8 cellular contexts compared by ENCODE assay signal in genomic region chr17:19648475-19649406, GRCh38. TPM values are rescaled to one million over a fixed set of nuclear protein-coding genes. Genes with fewer than 3 reads are reported as not detected.
A peak's percentile ranks its signal among the peaks of the same experiment; 100 is the strongest.
DNase-seq lines count a peak whose midpoint lies in the region; ATAC-seq, FAIRE-seq and TF ChIP-seq lines count a peak whose summit lies in the region.

TSS of gene ALDH3A2 (plus strand) at chr17:19648751. CDS start at chr17:19648972, 221 bp downstream.

- ATAC-seq in GM18508 (IDR thresholded peaks at IDR 0.05; ENCODE audit: insufficient read depth, unreplicated experiment) (peak; percentile 64), HG02973 (IDR thresholded peaks at IDR 0.05; ENCODE audit: unreplicated experiment) (peak; percentile 91), right cardiac atrium (peak; percentile 100)

- no peaks in the 10 kb centered on the region for H4K20me1 ChIP-seq in astrocyte (ENCODE audit: insufficient read depth, low read length)

- no peaks in the 10 kb centered on the region for H3K9me3 Mint-ChIP-seq in astrocyte (ENCODE audit: unreplicated experiment)

- H3K9ac ChIP-seq in astrocyte (ENCODE audit: low read length): peak within 1 kb of the TSS; percentile 84

- no peaks in the 10 kb centered on the region for H3K9me3 ChIP-seq in astrocyte (ENCODE audit: insufficient read depth, low read depth, low read length)
- no peaks in the 10 kb centered on the region for H3K9me3 ChIP-seq in right cardiac atrium (ENCODE audit: control insufficient read depth, low read length)
- H3K9me3 ChIP-seq in vagina: no peaks in the 10 kb centered on the region

- H3K27me3 ChIP-seq in astrocyte (ENCODE audit: insufficient read depth, low read length) (no peaks in the 10 kb centered on the region), right cardiac atrium (ENCODE audit: control insufficient read depth, insufficient read depth) (no peaks in the 10 kb centered on the region), vagina (no peaks in the 10 kb centered on the region)

- H3K27me3 Mint-ChIP-seq in astrocyte (ENCODE audit: low read depth, unreplicated experiment): no peaks in the 10 kb centered on the region

- WGBS in right cardiac atrium: under 1% methylated on average over 73 of the region's 73 CpGs

- FAIRE-seq in astrocyte (lab: Jason Lieb, UNC): no peak

- H3K4me2 ChIP-seq in astrocyte (ENCODE audit: low read length): peak within 1 kb of the TSS; percentile 99

- peaks cover 21% of the 10 kb centered on the region for H3K4me1 ChIP-seq in astrocyte (ENCODE audit: insufficient read depth, low read length)
- peaks cover 7% of the 10 kb centered on the region for H3K4me1 ChIP-seq in right cardiac atrium (ENCODE audit: control insufficient read depth, insufficient read depth, low read length)
- H3K4me1 ChIP-seq in vagina: peaks cover 61% of the 10 kb centered on the region

- DNase-seq in NCI-H2029 (lab: John Stamatoyannopoulos, UW): peak; percentile 67
- DNase-seq in T-helper 9 cell: peak; percentile 90
- DNase-seq in astrocyte (ENCODE audit: low read depth): peak; percentile 81
- peak; percentile 98 to 99 (median 99) for DNase-seq in right cardiac atrium
- DNase-seq in putamen (ENCODE audit: low spot score): peak; percentile 98
- peak in 1 of 2 donors; percentile 97 for DNase-seq in vagina (ENCODE audit: extremely low spot score in 2 of 2)

- H3K79me2 ChIP-seq in astrocyte (ENCODE audit: insufficient read depth, low read length): no peaks in the 10 kb centered on the region

- peak within 1 kb of the TSS; percentile 99 for H2AFZ ChIP-seq in astrocyte (ENCODE audit: low read depth, low read length)

- peaks cover 23% of the 10 kb centered on the region for H3K4me1 Mint-ChIP-seq in astrocyte (ENCODE audit: low read depth, unreplicated experiment)

- H3K27ac ChIP-seq in astrocyte (ENCODE audit: low read depth, low read length): peak within 1 kb of the TSS; percentile 80
- H3K27ac ChIP-seq in right cardiac atrium (ENCODE audit: low read length): peak within 1 kb of the TSS; percentile 96
- H3K27ac ChIP-seq in vagina: peak within 1 kb of the TSS; percentile 92

- H3K36me3 Mint-ChIP-seq in astrocyte (ENCODE audit: low read depth, unreplicated experiment): peaks cover 6% of the 10 kb centered on the region

- H3K4me3 ChIP-seq in astrocyte (ENCODE audit: insufficient read depth, low read depth, low read length): peak within 1 kb of the TSS; percentile 82
- peak within 1 kb of the TSS; percentile 77 for H3K4me3 ChIP-seq in right cardiac atrium (ENCODE audit: low read length)
- H3K4me3 ChIP-seq in vagina: peak within 1 kb of the TSS; percentile 74 to 90

- intact Hi-C loops in right cardiac atrium (cut with DNase I): loop anchor here in 2 of 4 donors (10.0 kb wide), 1 partner anchor 134 kb away; no protein-coding TSS in a partner anchor
- intact Hi-C loops in vagina (cut with DNase I): loop anchor here (10.0 kb wide), 1 partner anchor 134 kb away; no protein-coding TSS in a partner anchor

- TF ChIP-seq POLR2A in vagina (IDR thresholded peaks at IDR 0.05): peak in 1 of 2 donors; percentile 84

- no peak for TF ChIP-seq CTCF in astrocyte (IDR thresholded peaks at IDR 0.05; ENCODE audit: insufficient read depth, low read depth, low read length)
- TF ChIP-seq CTCF in vagina (IDR thresholded peaks at IDR 0.05): peak in 1 of 3 experiments; percentile 7

- no peaks in the 10 kb centered on the region for H3K36me3 ChIP-seq in astrocyte (ENCODE audit: insufficient read depth, low read length)
- peaks cover 0 to 8% of the 10 kb centered on the region in 2 donors for H3K36me3 ChIP-seq in vagina

- H3K4me3 Mint-ChIP-seq in astrocyte (ENCODE audit: unreplicated experiment): peak within 1 kb of the TSS; percentile 83

- H3K27ac Mint-ChIP-seq in astrocyte (ENCODE audit: unreplicated experiment): peak within 1 kb of the TSS; percentile 95

RNA-seq across cellular contexts. Expression of gene ALDH3A2, which starts in this region (rescaled TPM):
- 11.1 and 13.8 TPM in 2 replicates for total RNA-seq in astrocyte
- 10 to 100 TPM; 34.1 to 51.9 (median 43.4) TPM for total RNA-seq in right cardiac atrium
- polyA plus RNA-seq in right cardiac atrium: 24.4 TPM
- 268 TPM for total RNA-seq in vagina
